Comparison of ENCODE assay signal across 1 cellular context in the genomic region with DNA sequence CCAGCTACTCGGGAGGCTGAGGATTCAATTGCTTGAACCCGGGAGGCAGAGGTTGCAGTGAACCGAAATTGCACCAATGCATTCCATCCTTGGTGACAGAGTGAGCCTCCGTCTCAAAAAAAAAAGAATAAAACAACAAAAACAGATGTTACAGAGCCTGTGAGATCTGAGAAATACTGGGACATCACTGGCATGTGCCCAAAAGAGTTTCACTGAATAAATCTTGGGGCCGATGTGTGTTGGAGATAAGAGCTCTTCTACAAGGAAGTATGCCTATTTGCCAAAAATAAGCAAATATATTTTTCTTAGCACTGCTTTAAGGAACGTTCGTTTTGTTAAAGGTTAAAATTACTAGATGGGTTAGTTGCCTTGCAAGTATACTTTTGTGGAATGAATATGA.
TF ChIP-seq lines count a peak whose summit lies in the region.

No MANE protein-coding gene starts in this region.

TF ChIP-seq in SK-N-SH treated with all-trans-retinoic acid at 6 μM for 48 hours, 23 proteins besides CTCF, POLR2A, EP300 and RAD21 (continued from another document):
- TF ChIP-seq ZFP30 (CRISPR knock-in tag; IDR thresholded peaks at IDR 0.05): no peak
- no peak for TF ChIP-seq TCF4 (CRISPR knock-in tag; IDR thresholded peaks at IDR 0.05; ENCODE audit: borderline replicate concordance)
- TF ChIP-seq ZNF70 (CRISPR knock-in tag; IDR thresholded peaks at IDR 0.05): no peak
